In genomic region chr1:27634982-27635362, GRCh38 we compare ENCODE assay signal across 9 cellular contexts. TPM values are rescaled to one million over a fixed set of nuclear protein-coding genes. Genes with fewer than 3 reads are reported as not detected.
DNase-seq lines count a peak whose midpoint lies in the region; ATAC-seq and TF ChIP-seq lines count a peak whose summit lies in the region.
"Had no signal": no experiment of that assay in that cellular context is flagged by ENCODE, and none has a peak within 500 bp of the region (broad histone marks: within the 10 kb centered on the region; RNA-seq: fewer than 3 reads in every experiment).

TSS of gene FGR (minus strand) at chr1:27635185. CDS start at chr1:27623916, 11,269 bp downstream.

- H3K4me3 ChIP-seq in CD4-positive, CD25-positive, alpha-beta regulatory T cell (ENCODE audit: low read depth, low read length) = peak within 1 kb of the TSS; percentile 43
- peak within 1 kb of the TSS; percentile 43 for H3K4me3 ChIP-seq in fibroblast of villous mesenchyme (ENCODE audit: low read depth, low read length)
- H3K4me3 ChIP-seq: SJSA1 had no signal

- peak within 1 kb of the TSS; percentile 79 to 89 (median 80) for H3K27ac Mint-ChIP-seq in CD4-positive, CD25-positive, alpha-beta regulatory T cell
- H3K27ac Mint-ChIP-seq in T-helper 17 cell = peak within 1 kb of the TSS; percentile 92

- peaks cover 40% of the 10 kb centered on the region for H3K4me1 ChIP-seq in CD4-positive, CD25-positive, alpha-beta regulatory T cell (ENCODE audit: control insufficient read depth, insufficient read depth, low read length, poor library complexity, severe bottlenecking)

- no peaks in the 10 kb centered on the region for H3K9me3 Mint-ChIP-seq in CD4-positive, CD25-positive, alpha-beta regulatory T cell

- no peak for TF ChIP-seq CTCF in fibroblast of villous mesenchyme (IDR thresholded peaks at IDR 0.05; ENCODE audit: insufficient read depth, low read depth, low read length)
- TF ChIP-seq CTCF in omental fat pad (IDR thresholded peaks at IDR 0.05) = no peak

- no peaks in the 10 kb centered on the region for H3K36me3 ChIP-seq in CD4-positive, CD25-positive, alpha-beta regulatory T cell (ENCODE audit: control insufficient read depth, insufficient read depth, low read length)
- H3K36me3 ChIP-seq: SJSA1 had no signal

- H3K4me3 Mint-ChIP-seq in CD4-positive, CD25-positive, alpha-beta regulatory T cell = peak within 1 kb of the TSS; percentile 65 to 88 (median 74)
- peak within 1 kb of the TSS; percentile 85 for H3K4me3 Mint-ChIP-seq in T-helper 17 cell

- H3K4me1 Mint-ChIP-seq in CD4-positive, CD25-positive, alpha-beta regulatory T cell = peaks cover 0 to 67% (median 40%) of the 10 kb centered on the region in 4 donors
- peaks cover 57% of the 10 kb centered on the region for H3K4me1 Mint-ChIP-seq in T-helper 17 cell

- no peaks in the 10 kb centered on the region for H3K36me3 Mint-ChIP-seq in CD4-positive, CD25-positive, alpha-beta regulatory T cell
- H3K36me3 Mint-ChIP-seq in T-helper 17 cell (ENCODE audit: low read depth) = no peaks in the 10 kb centered on the region

- H3K27me3 Mint-ChIP-seq in CD4-positive, CD25-positive, alpha-beta regulatory T cell = no peaks in the 10 kb centered on the region
- no peaks in the 10 kb centered on the region for H3K27me3 Mint-ChIP-seq in T-helper 17 cell

- no peak for ATAC-seq in CD4-positive, CD25-positive, alpha-beta regulatory T cell (ENCODE audit: low read depth in 2 of 2)
- ATAC-seq in T-helper 17 cell (no peak), omental fat pad (ENCODE audit: low FRiP score) (no peak)

- peak within 1 kb of the TSS; percentile 66 for H3K27ac ChIP-seq in CD4-positive, CD25-positive, alpha-beta regulatory T cell (ENCODE audit: insufficient read depth, low read length, poor library complexity, severe bottlenecking)
- H3K27ac ChIP-seq: SJSA1 had no signal

- DNase-seq in CD4-positive, CD25-positive, alpha-beta regulatory T cell = no peak
- no peak for DNase-seq in T-helper 17 cell
- no peak for DNase-seq in fibroblast of villous mesenchyme (ENCODE audit: low read depth)
- no peak for DNase-seq in omental fat pad (ENCODE audit: low spot score)
- no peak for DNase-seq in NCI-H146 (lab: John Stamatoyannopoulos, UW)
- no peak for DNase-seq in amygdala (lab: John Stamatoyannopoulos, UW)
- DNase-seq in medulla oblongata (ENCODE audit: extremely low spot score) = no peak
- DNase-seq in occipital lobe (lab: John Stamatoyannopoulos, UW) = no peak

- H3K9me3 ChIP-seq in CD4-positive, CD25-positive, alpha-beta regulatory T cell (ENCODE audit: control insufficient read depth in 2 of 2, low read length in 2 of 2) = no peaks in the 10 kb centered on the region
- no peaks in the 10 kb centered on the region for H3K9me3 ChIP-seq in T-helper 17 cell (ENCODE audit: control insufficient read depth, low read length, poor library complexity, severe bottlenecking)
- H3K9me3 ChIP-seq: SJSA1 had no signal

- H3K27me3 ChIP-seq in CD4-positive, CD25-positive, alpha-beta regulatory T cell (ENCODE audit: control insufficient read depth, insufficient read depth, low read length) = no peaks in the 10 kb centered on the region

RNA-seq across cellular contexts. Expression of gene FGR, which starts in this region (rescaled TPM):
- 0.15 TPM for total RNA-seq in CD4-positive, CD25-positive, alpha-beta regulatory T cell
- under 1 TPM; 0.20 to 0.87 (median 0.33) TPM for polyA plus RNA-seq in CD4-positive, CD25-positive, alpha-beta regulatory T cell
- 10 to 100 TPM in 1 of 2 donors, 1 to 10 TPM in 1; 3.3 to 12.6 TPM for total RNA-seq in T-helper 17 cell
- not detected in 2 replicates for total RNA-seq in fibroblast of villous mesenchyme
- 100 to 1,000 TPM in 2 of 4 donors, 10 to 100 TPM in 2; 18.8 to 131 (median 77.6) TPM for total RNA-seq in omental fat pad
- 0.78 TPM for total RNA-seq in occipital lobe
- total RNA-seq: SJSA1 had no signal
